8 cellular contexts compared by ENCODE assay signal in the genomic region with DNA sequence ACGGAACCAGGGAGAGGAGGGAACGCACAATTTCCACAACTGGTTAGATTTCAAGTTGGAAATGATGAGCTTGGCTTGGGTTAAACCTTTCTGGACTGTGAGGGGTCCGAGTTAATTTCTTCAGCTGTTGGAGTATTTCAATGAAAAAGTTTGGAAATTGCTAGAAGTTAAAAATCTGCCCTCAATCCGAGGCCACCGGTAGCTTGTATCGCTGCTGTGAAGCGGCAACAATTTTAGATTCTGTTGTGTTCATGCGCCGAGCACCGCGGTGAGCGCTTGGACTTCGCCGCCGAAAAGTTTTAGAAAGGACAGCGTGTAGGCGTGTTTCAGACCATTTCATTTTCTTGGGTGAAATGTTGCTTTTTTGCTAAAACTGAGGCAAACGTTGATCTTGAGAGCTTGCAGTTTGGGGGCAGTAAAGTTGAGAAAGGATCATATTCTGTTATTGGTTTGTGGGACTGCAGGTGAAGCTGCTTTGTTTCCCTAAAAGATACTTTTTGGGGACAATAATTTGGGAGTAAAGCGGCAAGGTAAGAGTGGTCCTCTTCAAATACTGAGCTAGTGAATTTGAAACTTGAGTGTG. TPM values are rescaled to one million over a fixed set of nuclear protein-coding genes. Genes with fewer than 3 reads are reported as not detected.
DNase-seq lines count a peak whose midpoint lies in the region; ATAC-seq and TF ChIP-seq lines count a peak whose summit lies in the region.

No MANE protein-coding gene starts in this region.

- H3K9me3 Mint-ChIP-seq in activated naive CD8-positive, alpha-beta T cell treated with anti-CD3 and anti-CD28 coated beads for 36 hours: no peaks in the 10 kb centered on the region

- peak overlapping the region; percentile 97 for H3K27ac Mint-ChIP-seq in activated naive CD8-positive, alpha-beta T cell treated with anti-CD3 and anti-CD28 coated beads for 36 hours

- H3K4me3 ChIP-seq in MG63 (peak overlapping the region; percentile 81), left ventricle myocardium inferior (peak overlapping the region; percentile 92)

- ATAC-seq in GM19372 (IDR thresholded peaks at IDR 0.05; ENCODE audit: low read depth, unreplicated experiment): peak; percentile 11

- TF ChIP-seq CTCF in left ventricle myocardium inferior (IDR thresholded peaks at IDR 0.05; ENCODE audit: borderline replicate concordance): no peak

- DNase-seq in COLO829 (ENCODE audit: low spot score) (peak; percentile 48), MG63 (peak; percentile 34), left ventricle myocardium inferior (peak; percentile 26), pons (ENCODE audit: low spot score) (peak; percentile 71), SW 1271 (lab: John Stamatoyannopoulos, UW) (no peak)
- DNase-seq in activated naive CD8-positive, alpha-beta T cell treated with anti-CD3 and anti-CD28 coated beads for 36 hours: no peak
- no peak for DNase-seq in effector CD8-positive, alpha-beta T cell (lab: John Stamatoyannopoulos, UW)

- H3K4me1 ChIP-seq in left ventricle myocardium inferior: peaks cover 59% of the 10 kb centered on the region

- intact Hi-C loops in left ventricle myocardium inferior (cut with micrococcal nuclease): no loop called here

- H3K27ac ChIP-seq in left ventricle myocardium inferior (replicated peaks): peak overlapping the region; percentile 99

- no peaks in the 10 kb centered on the region for H3K9me3 ChIP-seq in MG63
- H3K9me3 ChIP-seq in left ventricle myocardium inferior (replicated peaks): no peaks in the 10 kb centered on the region

- peaks cover 15% of the 10 kb centered on the region for H3K36me3 Mint-ChIP-seq in activated naive CD8-positive, alpha-beta T cell treated with anti-CD3 and anti-CD28 coated beads for 36 hours

- H3K36me3 ChIP-seq in MG63: peaks cover 11% of the 10 kb centered on the region
- peaks cover 12% of the 10 kb centered on the region for H3K36me3 ChIP-seq in left ventricle myocardium inferior

- H3K4me3 Mint-ChIP-seq in activated naive CD8-positive, alpha-beta T cell treated with anti-CD3 and anti-CD28 coated beads for 36 hours: peak overlapping the region; percentile 96

- H3K27me3 ChIP-seq in MG63: peaks cover 3% of the 10 kb centered on the region; the same call in 1 of the 2 replicates
- no peaks in the 10 kb centered on the region for H3K27me3 ChIP-seq in left ventricle myocardium inferior (ENCODE audit: low read depth)

- H3K4me1 Mint-ChIP-seq in activated naive CD8-positive, alpha-beta T cell treated with anti-CD3 and anti-CD28 coated beads for 36 hours: peaks cover 22% of the 10 kb centered on the region

- no peaks in the 10 kb centered on the region for H3K27me3 Mint-ChIP-seq in activated naive CD8-positive, alpha-beta T cell treated with anti-CD3 and anti-CD28 coated beads for 36 hours

RNA-seq across cellular contexts. Expression of gene FBXO7, which starts 0.9 kb away (rescaled TPM):
- total RNA-seq in MG63 (2014; rRNA removed; shearing (Covaris generic); ENCODE audit: low replicate concordance): 66.8 and 97.9 TPM in 2 replicates
- total RNA-seq in activated naive CD8-positive, alpha-beta T cell treated with anti-CD3 and anti-CD28 coated beads for 36 hours: 10 to 100 TPM; 87.9 to 90.2 TPM
- 33.5 TPM for total RNA-seq in left ventricle myocardium inferior

RNA-seq across cellular contexts. Expression of gene BPIFC, which starts 11.3 kb away (rescaled TPM):
- not detected in 2 replicates for total RNA-seq in MG63 (2014; rRNA removed; shearing (Covaris generic); ENCODE audit: low replicate concordance)
- not detected for total RNA-seq in activated naive CD8-positive, alpha-beta T cell treated with anti-CD3 and anti-CD28 coated beads for 36 hours
- total RNA-seq in left ventricle myocardium inferior: not detected

Comparison
In these comparisons a context has a peak if more than half of its experiments do, and no peak if none do; other contexts are left out.
1. DNase-seq: peak in COLO829 (single experiment), MG63 (single experiment), left ventricle myocardium inferior (single experiment) and pons (single experiment); none in activated naive CD8-positive, alpha-beta T cell treated with anti-CD3 and anti-CD28 coated beads for 36 hours (single experiment), effector CD8-positive, alpha-beta T cell (single experiment) and SW 1271 (0 of 2).